Comparison of ENCODE assay signal across 27 cellular contexts in the genomic region with DNA sequence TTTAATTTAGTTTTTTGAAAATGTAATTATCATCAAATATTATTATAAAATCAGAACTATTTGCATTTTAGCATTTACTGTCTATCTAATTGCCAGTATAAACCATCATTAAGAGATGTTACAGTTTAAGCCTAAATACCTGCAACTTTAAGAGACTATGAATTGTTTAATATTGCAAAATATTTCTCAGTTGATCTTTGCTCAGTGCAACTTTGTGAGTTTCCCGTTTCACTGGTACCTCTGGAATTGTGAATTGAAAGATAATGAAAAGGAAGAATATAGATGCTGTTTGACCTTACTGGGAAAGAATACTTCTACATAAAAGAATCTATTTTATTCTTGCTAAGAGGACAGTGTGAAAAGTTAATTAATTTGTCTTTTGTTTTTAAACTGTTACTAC.
"Had no signal": no experiment of that assay in that cellular context is flagged by ENCODE, and none has a peak within 500 bp of the region (broad histone marks: within the 10 kb centered on the region; RNA-seq: fewer than 3 reads in every experiment).

No MANE protein-coding gene starts in this region.

- H3K9me3 Mint-ChIP-seq: dendritic cell treated with granulocyte-macrophage colony-stimulating factor and Interleukin-4, amounts not matched to agents 40 ng/mL and 50 ng/mL, for 4 days; effector memory CD8-positive, alpha-beta T cell; endodermal cell had no signal

- H3K4me3 ChIP-seq: colonic mucosa, coronary artery, dorsolateral prefrontal cortex, esophagus muscularis mucosa, esophagus squamous epithelium, gastrocnemius medialis, gastroesophageal sphincter, heart left ventricle, heart right ventricle had no signal

- H3K9me3 ChIP-seq: colonic mucosa, esophagus muscularis mucosa, esophagus squamous epithelium, gastrocnemius medialis had no signal

- H3K4me1 Mint-ChIP-seq: endodermal cell had no signal

- H3K4me3 Mint-ChIP-seq: dendritic cell treated with granulocyte-macrophage colony-stimulating factor and Interleukin-4, amounts not matched to agents 40 ng/mL and 50 ng/mL, for 4 days; effector memory CD8-positive, alpha-beta T cell; endodermal cell had no signal

- FAIRE-seq: colon, endothelial cell of umbilical vein had no signal

- H3K4me1 ChIP-seq: colonic mucosa, esophagus muscularis mucosa, esophagus squamous epithelium, gastrocnemius medialis, gastroesophageal sphincter, heart left ventricle, heart right ventricle had no signal

- ATAC-seq: effector memory CD8-positive, alpha-beta T cell; esophagus mucosa; foreskin keratinocyte; gastrocnemius medialis; gastroesophageal sphincter; heart left ventricle; heart right ventricle had no signal

- H3K27me3 ChIP-seq: colonic mucosa, esophagus muscularis mucosa, esophagus squamous epithelium, gastrocnemius medialis, gastroesophageal sphincter had no signal

- DNase-seq: colonic mucosa; cortex of kidney; dermis blood vessel endothelial cell; dorsolateral prefrontal cortex; effector CD4-positive, alpha-beta T cell; effector CD8-positive, alpha-beta T cell; effector memory CD4-positive, alpha-beta T cell; effector memory CD8-positive, alpha-beta T cell; endodermal cell; erythroblast; esophagus squamous epithelium; foreskin fibroblast; foreskin keratinocyte; foreskin melanocyte; gastrocnemius medialis; glutamatergic neuron; head of caudate nucleus; heart left ventricle; heart right ventricle had no signal

- H3K27ac ChIP-seq: colonic mucosa, coronary artery, dorsolateral prefrontal cortex, epithelial cell of prostate, esophagus muscularis mucosa, esophagus squamous epithelium, foreskin keratinocyte, gastrocnemius medialis, gastroesophageal sphincter, heart left ventricle, heart right ventricle had no signal

- H3K36me3 ChIP-seq: colonic mucosa, esophagus muscularis mucosa, esophagus squamous epithelium, gastrocnemius medialis, gastroesophageal sphincter, heart left ventricle, heart right ventricle had no signal
